Comparison of ENCODE assay signal across 29 cellular contexts in the genomic region with DNA sequence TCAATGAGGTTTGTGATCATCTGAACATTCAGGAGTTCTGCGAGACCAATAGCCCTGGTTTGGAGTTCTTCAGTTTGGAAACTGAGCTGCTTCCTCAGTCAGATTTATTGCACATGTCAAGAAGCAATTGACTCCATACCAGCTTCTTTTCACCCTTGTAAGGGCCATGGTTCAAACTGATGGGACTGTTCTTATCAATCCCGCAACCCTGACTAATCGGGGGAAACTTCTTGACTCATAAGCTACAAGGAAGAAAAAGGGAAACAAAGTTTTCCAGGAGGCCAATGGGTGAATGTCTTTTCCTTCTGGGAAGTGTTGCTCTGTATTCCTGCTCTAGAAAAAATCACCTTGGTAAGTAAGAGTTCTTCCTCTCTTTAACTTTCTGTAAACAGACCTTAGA.
"Had no signal": no experiment of that assay in that cellular context is flagged by ENCODE, and none has a peak within 500 bp of the region (broad histone marks: within the 10 kb centered on the region; RNA-seq: fewer than 3 reads in every experiment).

No MANE protein-coding gene starts in this region.

- H3K9me3 Mint-ChIP-seq: effector memory CD8-positive, alpha-beta T cell; endodermal cell had no signal

- H3K27me3 Mint-ChIP-seq: dendritic cell treated with granulocyte-macrophage colony-stimulating factor and Interleukin-4, amounts not matched to agents 40 ng/mL and 50 ng/mL, for 4 days had no signal

- H3K27me3 ChIP-seq: colonic mucosa, dorsolateral prefrontal cortex, esophagus muscularis mucosa, esophagus squamous epithelium, foreskin keratinocyte, gastrocnemius medialis, gastroesophageal sphincter, heart left ventricle, heart right ventricle had no signal

- H3K4me3 ChIP-seq: colonic mucosa, coronary artery, dorsolateral prefrontal cortex, esophagus muscularis mucosa, esophagus squamous epithelium, gastrocnemius medialis, gastroesophageal sphincter, heart left ventricle, heart right ventricle had no signal

- FAIRE-seq: colon, endometrium, endothelial cell of umbilical vein, frontal cortex had no signal

- DNase-seq: colonic mucosa; cortex of kidney; dermis blood vessel endothelial cell; dorsolateral prefrontal cortex; effector CD4-positive, alpha-beta T cell; effector CD8-positive, alpha-beta T cell; effector memory CD4-positive, alpha-beta T cell; effector memory CD8-positive, alpha-beta T cell; endodermal cell; erythroblast; esophagus squamous epithelium; foreskin fibroblast; foreskin keratinocyte; foreskin melanocyte; gastrocnemius medialis; glutamatergic neuron; head of caudate nucleus; heart left ventricle; heart right ventricle had no signal

- H3K36me3 ChIP-seq: colonic mucosa, esophagus muscularis mucosa, esophagus squamous epithelium, gastrocnemius medialis, gastroesophageal sphincter, heart left ventricle, heart right ventricle had no signal

- H3K27ac Mint-ChIP-seq: dendritic cell treated with granulocyte-macrophage colony-stimulating factor and Interleukin-4, amounts not matched to agents 40 ng/mL and 50 ng/mL, for 4 days; effector memory CD8-positive, alpha-beta T cell; endodermal cell had no signal

- H3K27ac ChIP-seq: colonic mucosa, coronary artery, dorsolateral prefrontal cortex, epithelial cell of prostate, esophagus muscularis mucosa, esophagus squamous epithelium, foreskin keratinocyte, gastrocnemius medialis, gastroesophageal sphincter, heart left ventricle, heart right ventricle had no signal

- H3K9me3 ChIP-seq: colonic mucosa, esophagus muscularis mucosa, esophagus squamous epithelium, gastrocnemius medialis, gastroesophageal sphincter, heart left ventricle, heart right ventricle had no signal

- ATAC-seq: effector memory CD8-positive, alpha-beta T cell; esophagus mucosa; foreskin keratinocyte; gastrocnemius medialis; gastroesophageal sphincter; heart left ventricle; heart right ventricle had no signal

- H3K4me1 ChIP-seq: colonic mucosa, esophagus muscularis mucosa, esophagus squamous epithelium, foreskin keratinocyte, gastrocnemius medialis, gastroesophageal sphincter, heart right ventricle had no signal

- H3K4me3 Mint-ChIP-seq: dendritic cell treated with granulocyte-macrophage colony-stimulating factor and Interleukin-4, amounts not matched to agents 40 ng/mL and 50 ng/mL, for 4 days; effector memory CD8-positive, alpha-beta T cell; endodermal cell had no signal

- H3K4me1 Mint-ChIP-seq: endodermal cell had no signal
